ENCODE assay signal across 9 cellular contexts in the genomic region with DNA sequence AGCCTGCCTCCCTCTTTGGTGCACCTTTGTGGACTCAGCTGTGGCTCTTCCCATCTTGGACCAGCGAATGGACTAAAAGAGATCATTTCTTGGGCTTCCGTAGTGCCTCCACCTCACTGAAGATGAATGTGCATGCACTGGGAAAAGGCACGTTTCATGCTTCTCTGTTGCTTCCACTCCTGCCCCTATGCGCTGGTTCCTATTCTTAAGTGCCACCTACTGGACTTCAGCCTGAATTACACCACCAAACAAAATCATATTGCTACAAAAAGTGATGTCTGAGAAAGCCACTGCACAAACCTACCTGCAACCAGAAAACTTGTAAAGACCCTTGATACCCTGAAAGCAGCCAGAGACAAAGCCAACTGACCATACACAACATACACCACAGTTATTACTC.
DNase-seq lines count a peak whose midpoint lies in the region; ATAC-seq, FAIRE-seq and TF ChIP-seq lines count a peak whose summit lies in the region.
"Had no signal": no experiment of that assay in that cellular context is flagged by ENCODE, and none has a peak within 500 bp of the region (broad histone marks: within the 10 kb centered on the region; RNA-seq: fewer than 3 reads in every experiment).

No MANE protein-coding gene starts in this region.

- H3K4me3 Mint-ChIP-seq in natural killer cell = no peak overlapping the region

- intact Hi-C loops in natural killer cell (cut with micrococcal nuclease) = no loop called here
- intact Hi-C loops in aorta (cut with DNase I) = loop anchor here in 1 of 2 donors (5.0 to 10.0 kb wide), 2 partner anchors 256 to 474 kb away; no protein-coding TSS in a partner anchor

- no peak overlapping the region for H3K4me3 ChIP-seq in aorta (ENCODE audit: low read length in 2 of 2)

- no peaks in the 10 kb centered on the region for H3K4me1 ChIP-seq in aorta (ENCODE audit: control insufficient read depth in 1 of 2, insufficient read depth in 2 of 2, low read length in 2 of 2)

- DNase-seq in DMS 273 (lab: John Stamatoyannopoulos, UW; ENCODE audit: unreplicated experiment) (peak; percentile 54), DMS 273 treated with DMSO at 0.1 percent for 48 hours (lab: John Stamatoyannopoulos, UW) (no peak), RCC 7860 (ENCODE audit: low spot score) (peak; percentile 22), iPS DF 19.7 (ENCODE audit: low read depth, low spot score) (peak; percentile 17), middle frontal gyrus (ENCODE audit: extremely low spot score, low spot score) (no peak), natural killer cell (no peak), aorta (no peak)

- no peaks in the 10 kb centered on the region for H3K36me3 ChIP-seq in aorta (ENCODE audit: control insufficient read depth in 1 of 2, insufficient read depth in 2 of 2, low read length in 1 of 2)

- peaks cover 11 to 22% of the 10 kb centered on the region in 2 donors for H3K9me3 Mint-ChIP-seq in natural killer cell

- H3K27me3 Mint-ChIP-seq in natural killer cell (ENCODE audit: low read depth in 2 of 2) = peaks cover 0 to 3% of the 10 kb centered on the region in 2 donors

- H3K36me3 Mint-ChIP-seq in natural killer cell = no peaks in the 10 kb centered on the region

- ATAC-seq in HG03520 (IDR thresholded peaks at IDR 0.05; ENCODE audit: unreplicated experiment) (peak; percentile 48), natural killer cell (no peak), aorta (ENCODE audit: low FRiP score) (no peak)

- H3K4me1 Mint-ChIP-seq in natural killer cell = no peaks in the 10 kb centered on the region

- FAIRE-seq in RCC 7860 (lab: Jason Lieb, UNC) = no peak
- FAIRE-seq: A204.1 had no signal

- H3K9me3 ChIP-seq in aorta (ENCODE audit: control insufficient read depth, low read length) = peaks cover 3% of the 10 kb centered on the region

- no peaks in the 10 kb centered on the region for H3K27me3 ChIP-seq in aorta (ENCODE audit: control insufficient read depth in 1 of 2, insufficient read depth in 2 of 2, low read length in 1 of 2)

- no peak overlapping the region for H3K27ac Mint-ChIP-seq in natural killer cell

- 63 to 71% methylated on average over 4 of the region's 4 CpGs for WGBS in aorta, 2 donors

- H3K27ac ChIP-seq in aorta (ENCODE audit: low read depth in 1 of 2, low read length in 2 of 2) = no peak overlapping the region

- TF ChIP-seq CTCF in natural killer cell (IDR thresholded peaks at IDR 0.05) = no peak

Comparison
In these comparisons a context has a peak if more than half of its experiments do, and no peak if none do; other contexts are left out.
1. DNase-seq: peak in DMS 273 (single experiment), RCC 7860 (single experiment) and iPS DF 19.7 (single experiment); none in DMS 273 treated with DMSO at 0.1 percent for 48 hours (single experiment), middle frontal gyrus (single experiment), natural killer cell (single experiment) and aorta (0 of 2).